25 cellular contexts compared by ENCODE assay signal in genomic region chr13:103941506-103942148, GRCh38.
A peak's percentile ranks its signal among the peaks of the same experiment; 100 is the strongest.
DNase-seq lines count a peak whose midpoint lies in the region; ATAC-seq and TF ChIP-seq lines count a peak whose summit lies in the region.
"Had no signal": no experiment of that assay in that cellular context is flagged by ENCODE, and none has a peak within 500 bp of the region (broad histone marks: within the 10 kb centered on the region; RNA-seq: fewer than 3 reads in every experiment).

No MANE protein-coding gene starts in this region.

- no peak overlapping the region for H3K23ac ChIP-seq in trophoblast cell (ENCODE audit: low read length)

- no peaks in the 10 kb centered on the region for H3K79me1 ChIP-seq in trophoblast cell (ENCODE audit: low read length)

- H4K20me1 ChIP-seq in SK-N-SH (ENCODE audit: insufficient read depth): no peaks in the 10 kb centered on the region

- no peak overlapping the region for H2BK12ac ChIP-seq in trophoblast cell (ENCODE audit: low read length)

- H2AK5ac ChIP-seq in trophoblast cell (ENCODE audit: low read length): no peak overlapping the region

- H3K9me3 ChIP-seq in SK-N-SH (no peaks in the 10 kb centered on the region), trophoblast cell (ENCODE audit: insufficient read depth, low read depth, low read length) (no peaks in the 10 kb centered on the region), esophagus squamous epithelium (peaks cover 0 to 5% (median 0%) of the 10 kb centered on the region in 3 donors)
- H3K9me3 ChIP-seq: MG63 had no signal

- TF ChIP-seq CTCF in SK-N-SH (IDR thresholded peaks at IDR 0.05) (no peak), choroid plexus epithelial cell (conservative IDR thresholded peaks at IDR 0.05; ENCODE audit: low read depth, low read length) (no peak), esophagus squamous epithelium (IDR thresholded peaks at IDR 0.05) (no peak)

- H3K27ac ChIP-seq in SK-N-SH (ENCODE audit: low read depth in 2 of 2, low read length in 1 of 2) (no peak overlapping the region), trophoblast cell (ENCODE audit: low read depth, low read length) (no peak overlapping the region), esophagus squamous epithelium (no peak overlapping the region)
- H3K27ac ChIP-seq: PC-9 had no signal

- no peak overlapping the region for H4K12ac ChIP-seq in trophoblast cell (ENCODE audit: low read depth, low read length)

- intact Hi-C loops in esophagus squamous epithelium (cut with DNase I): no loop called here

- no peak for DNase-seq in SK-N-SH
- peak; percentile 34 for DNase-seq in choroid plexus epithelial cell (ENCODE audit: low read depth)
- DNase-seq in iris pigment epithelial cell (ENCODE audit: low read depth): peak; percentile 39
- DNase-seq in trophoblast cell: peak; percentile 7 to 72
- no peak for DNase-seq in esophagus squamous epithelium (lab: John Stamatoyannopoulos, UW)
- DNase-seq in stimulated activated naive CD4-positive, alpha-beta T cell treated with Interleukin-2 at 50 U/mL for 16 hours (lab: John Stamatoyannopoulos, UW): no peak
- DNase-seq: 8988T; C1 segment of cervical spinal cord; CD8-positive, alpha-beta T cell; EL; GF-D8; H9; HFFc6; MG63; NCI-H1417; NCI-H1694 treated with DMSO at 0.1 percent for 48 hours; NCI-H2081 treated with DMSO at 0.1 percent for 48 hours; NCI-H510A; NCI-H748 treated with DMSO at 0.1 percent for 48 hours; PC-9; RPMI8226; SHP77 had no signal

- H4K8ac ChIP-seq in trophoblast cell (ENCODE audit: low read depth, low read length): no peak overlapping the region

- H3K36me3 ChIP-seq in SK-N-SH (replicated peaks in 1 of 2; ENCODE audit: control insufficient read depth in 1 of 2, insufficient read depth in 2 of 2, low read length in 1 of 2): no peaks in the 10 kb centered on the region
- H3K36me3 ChIP-seq in trophoblast cell (ENCODE audit: control insufficient read depth in 1 of 2, insufficient read depth in 2 of 2, low read length in 2 of 2): no peaks in the 10 kb centered on the region
- H3K36me3 ChIP-seq in esophagus squamous epithelium: no peaks in the 10 kb centered on the region
- H3K36me3 ChIP-seq: MG63 had no signal

- no peak for TF ChIP-seq RAD21 in SK-N-SH (IDR thresholded peaks at IDR 0.05; ENCODE audit: low read length)

- CTCF ChIA-PET in SK-N-SH (lab: Yijun Ruan, JAX): no interaction called here

- H2BK5ac ChIP-seq in trophoblast cell (ENCODE audit: low read depth, low read length, poor library complexity): no peak overlapping the region

- H3K4me2 ChIP-seq in SK-N-SH: no peak overlapping the region
- no peak overlapping the region for H3K4me2 ChIP-seq in trophoblast cell (ENCODE audit: low read length)
- H3K4me2 ChIP-seq: PC-9 had no signal

- ATAC-seq in SK-N-SH treated with all-trans-retinoic acid at 6 μM for 48 hours: no peak
- ATAC-seq in GM21529 (IDR thresholded peaks at IDR 0.05; ENCODE audit: unreplicated experiment): no peak
- ATAC-seq: CD8-positive, alpha-beta T cell; K562 had no signal

- H3K18ac ChIP-seq in trophoblast cell (ENCODE audit: low read length): no peak overlapping the region

- H2BK120ac ChIP-seq in trophoblast cell (ENCODE audit: insufficient read depth, low read length, poor library complexity): no peak overlapping the region

- no peak overlapping the region for H3K4ac ChIP-seq in trophoblast cell (ENCODE audit: low read depth, low read length)

- H3K9me2 ChIP-seq in SK-N-SH: no peaks in the 10 kb centered on the region

- POLR2A ChIA-PET in SK-N-SH (lab: Yijun Ruan, JAX): no interaction called here

- H3K4me1 ChIP-seq in SK-N-SH (ENCODE audit: control insufficient read depth in 1 of 2, insufficient read depth in 2 of 2, low read depth in 1 of 2, low read length in 1 of 2) (no peaks in the 10 kb centered on the region), trophoblast cell (ENCODE audit: control insufficient read depth in 1 of 2, insufficient read depth in 2 of 2, low read length in 2 of 2) (no peaks in the 10 kb centered on the region), esophagus squamous epithelium (no peaks in the 10 kb centered on the region)

- H3K27me3 ChIP-seq in SK-N-SH (ENCODE audit: insufficient read depth): no peaks in the 10 kb centered on the region
- no peaks in the 10 kb centered on the region for H3K27me3 ChIP-seq in trophoblast cell (ENCODE audit: insufficient read depth, low read length)
- H3K27me3 ChIP-seq in esophagus squamous epithelium: no peaks in the 10 kb centered on the region
- H3K27me3 ChIP-seq: MG63 had no signal

- TF ChIP-seq POLR2A in esophagus squamous epithelium (IDR thresholded peaks at IDR 0.05): no peak

- 41% methylated on average over 2 of the region's 2 CpGs for WGBS in SK-N-SH (ENCODE audit: low lambda C conversion rate)
- WGBS in trophoblast cell (ENCODE audit: extremely low coverage, insufficient coverage, insufficient read length): no CpG with 5 or more reads among the region's 2 CpGs
- WGBS in esophagus squamous epithelium, 2 donors: 59 to 70% methylated on average over 2 of the region's 2 CpGs

- no peak for TF ChIP-seq EP300 in SK-N-SH (IDR thresholded peaks at IDR 0.05; ENCODE audit: borderline replicate concordance in 1 of 2, low read depth in 1 of 2, low read length in 1 of 2)

- H3F3A ChIP-seq in SK-N-SH (replicated peaks; ENCODE audit: insufficient read depth): no peaks in the 10 kb centered on the region

- H3K9ac ChIP-seq in SK-N-SH (no peak overlapping the region), trophoblast cell (ENCODE audit: low read length) (no peak overlapping the region)

- H3K14ac ChIP-seq in trophoblast cell (ENCODE audit: low read length): no peak overlapping the region

- H3K79me2 ChIP-seq in SK-N-SH (ENCODE audit: insufficient read depth) (no peaks in the 10 kb centered on the region), trophoblast cell (ENCODE audit: control insufficient read depth, insufficient read depth, low read length, poor library complexity) (no peaks in the 10 kb centered on the region)

- H2AFZ ChIP-seq in SK-N-SH (ENCODE audit: low read depth) (no peak overlapping the region), trophoblast cell (ENCODE audit: insufficient read depth, low read length, poor library complexity) (no peak overlapping the region)
- H2AFZ ChIP-seq: PC-9 had no signal

- H3K4me3 ChIP-seq in SK-N-SH (ENCODE audit: low read depth in 2 of 2, low read length in 1 of 2) (no peak overlapping the region), choroid plexus epithelial cell (ENCODE audit: low read depth, low read length) (no peak overlapping the region), trophoblast cell (ENCODE audit: low read depth, low read length) (no peak overlapping the region), esophagus squamous epithelium (no peak overlapping the region)
- H3K4me3 ChIP-seq: K562, MG63, PC-9 had no signal

- no peak overlapping the region for H4K91ac ChIP-seq in trophoblast cell (ENCODE audit: low read depth, low read length)

TF ChIP-seq in SK-N-SH treated with all-trans-retinoic acid at 6 μM for 48 hours, 23 proteins besides CTCF, POLR2A, EP300 and RAD21:
- TF ChIP-seq CREB5 (CRISPR knock-in tag; IDR thresholded peaks at IDR 0.05; ENCODE audit: low read depth): no peak
- peak; percentile 70 for TF ChIP-seq ISL1 (CRISPR knock-in tag; IDR thresholded peaks at IDR 0.05)
- TF ChIP-seq ARNTL (CRISPR knock-in tag; IDR thresholded peaks at IDR 0.05; ENCODE audit: borderline replicate concordance, low read depth): no peak

TF ChIP-seq in SK-N-SH, 30 proteins besides CTCF, POLR2A, EP300 and RAD21:
- TF ChIP-seq GABPA (IDR thresholded peaks at IDR 0.05; ENCODE audit: low read depth) (no peak), REST (IDR thresholded peaks at IDR 0.05; ENCODE audit: low read depth, low read length) (no peak), MEF2A (IDR thresholded peaks at IDR 0.05; ENCODE audit: borderline replicate concordance, low read depth) (no peak), FOSL2 (IDR thresholded peaks at IDR 0.05; ENCODE audit: borderline replicate concordance, low read depth) (no peak), SIN3A (IDR thresholded peaks at IDR 0.05; ENCODE audit: borderline replicate concordance, low read depth, low read length) (no peak), IRF3 (IDR thresholded peaks at IDR 0.05; ENCODE audit: low read depth, low read length) (no peak), NFIC (IDR thresholded peaks at IDR 0.05; ENCODE audit: borderline replicate concordance) (no peak), RCOR1 (IDR thresholded peaks at IDR 0.05; ENCODE audit: low read length) (no peak), FOXJ3 (CRISPR knock-in tag; IDR thresholded peaks at IDR 0.05) (no peak), TEAD4 (IDR thresholded peaks at IDR 0.05; ENCODE audit: borderline replicate concordance, insufficient read depth) (no peak)

Comparison
In these comparisons a context has a peak if more than half of its experiments do, and no peak if none do; other contexts are left out.
1. DNase-seq: peak in choroid plexus epithelial cell (single experiment), iris pigment epithelial cell (single experiment) and trophoblast cell (2 of 2); none in SK-N-SH (single experiment), esophagus squamous epithelium (single experiment) and stimulated activated naive CD4-positive, alpha-beta T cell treated with Interleukin-2 at 50 U/mL for 16 hours (single experiment).